Comparison of ENCODE assay signal across 21 cellular contexts in genomic region chr11:67489203-67489859, GRCh38. TPM values are rescaled to one million over a fixed set of nuclear protein-coding genes. Genes with fewer than 3 reads are reported as not detected.
A peak's percentile ranks its signal among the peaks of the same experiment; 100 is the strongest.
DNase-seq lines count a peak whose midpoint lies in the region; ATAC-seq, FAIRE-seq and TF ChIP-seq lines count a peak whose summit lies in the region.
"Had no signal": no experiment of that assay in that cellular context is flagged by ENCODE, and none has a peak within 500 bp of the region (broad histone marks: within the 10 kb centered on the region; RNA-seq: fewer than 3 reads in every experiment).

No MANE protein-coding gene starts in this region.

- H3K36me3 Mint-ChIP-seq in CD8-positive, alpha-beta memory T cell: peaks cover 4 to 70% (median 12%) of the 10 kb centered on the region in 3 donors
- peaks cover 36% of the 10 kb centered on the region for H3K36me3 Mint-ChIP-seq in activated naive CD8-positive, alpha-beta T cell treated with anti-CD3 and anti-CD28 coated beads, Interleukin-2, amount 50 U/mL, for 24 hours (ENCODE audit: low read depth)
- H3K36me3 Mint-ChIP-seq in natural killer cell: no peaks in the 10 kb centered on the region

- no peak overlapping the region for H3K4me3 ChIP-seq in CD8-positive, alpha-beta memory T cell (ENCODE audit: low read length)
- H3K4me3 ChIP-seq: coronary artery had no signal

- intact Hi-C loops in natural killer cell (cut with micrococcal nuclease): no loop called here

- H3K9me3 ChIP-seq in CD8-positive, alpha-beta memory T cell (ENCODE audit: low read length): no peaks in the 10 kb centered on the region

- FAIRE-seq in GM12892 (lab: Jason Lieb, UNC): no peak

- H3K4me3 Mint-ChIP-seq in CD8-positive, alpha-beta memory T cell: peak overlapping the region in 1 of 7 donors; percentile 79
- H3K4me3 Mint-ChIP-seq in activated naive CD8-positive, alpha-beta T cell treated with anti-CD3 and anti-CD28 coated beads, Interleukin-2, amount 50 U/mL, for 24 hours: no peak overlapping the region
- no peak overlapping the region for H3K4me3 Mint-ChIP-seq in natural killer cell
- H3K4me3 Mint-ChIP-seq: H9 had no signal

- CTCF ChIA-PET in CD8-positive, alpha-beta memory T cell (lab: Charles Lee): interaction anchor here (1.5 kb wide), 1 partner anchor 16 kb away, joined by 4 read pairs; the partner anchor contains the start of gene PITPNM1

- H3K27me3 ChIP-seq in CD8-positive, alpha-beta memory T cell (ENCODE audit: insufficient read depth, low read length, poor library complexity, severe bottlenecking): no peaks in the 10 kb centered on the region

- H3K36me3 ChIP-seq in CD8-positive, alpha-beta memory T cell (ENCODE audit: insufficient read depth, low read length): peaks cover 27% of the 10 kb centered on the region

- no peak for ATAC-seq in activated naive CD8-positive, alpha-beta T cell treated with anti-CD3 and anti-CD28 coated beads, Interleukin-2, amount 50 U/mL, for 24 hours
- no peak for ATAC-seq in natural killer cell
- ATAC-seq in GM18873 (IDR thresholded peaks at IDR 0.05; ENCODE audit: low FRiP score, unreplicated experiment): no peak
- no peak for ATAC-seq in HG03196 (IDR thresholded peaks at IDR 0.05; ENCODE audit: unreplicated experiment)
- ATAC-seq in HG02623 (IDR thresholded peaks at IDR 0.05; ENCODE audit: unreplicated experiment): no peak
- ATAC-seq: esophagus mucosa, sciatic nerve had no signal

- peaks cover 41% of the 10 kb centered on the region for H3K4me1 ChIP-seq in CD8-positive, alpha-beta memory T cell (ENCODE audit: insufficient read depth, low read length)

- no peak for DNase-seq in CD8-positive, alpha-beta memory T cell
- DNase-seq in GM12892 (ENCODE audit: insufficient read length) (peak; percentile 4), natural killer cell (no peak), NCI-H1930 (lab: John Stamatoyannopoulos, UW) (no peak)
- no peak for DNase-seq in activated naive CD8-positive, alpha-beta T cell treated with anti-CD3 and anti-CD28 coated beads, Interleukin-2, amount 50 U/mL, for 24 hours
- DNase-seq: anterior cingulate cortex; C1 segment of cervical spinal cord; H9; MM.1S; NCI-H2029 treated with DMSO at 0.1 percent for 48 hours; NCI-H524 treated with DMSO at 0.1 percent for 48 hours; nucleus accumbens; OCI-M1; stimulated activated CD4-positive, alpha-beta T cell treated with anti-CD3 and anti-CD28 coated beads, Interleukin-1b, Interleukin-23, amount 100 ng/mL, for 48 hours had no signal

- POLR2A ChIA-PET in CD8-positive, alpha-beta memory T cell (lab: Charles Lee): interaction anchor here (1.2 kb wide), 1 partner anchor 52 kb away, joined by 5 read pairs; the partner anchor contains the start of gene PTPRCAP

- H3K9me3 Mint-ChIP-seq in CD8-positive, alpha-beta memory T cell: no peaks in the 10 kb centered on the region
- H3K9me3 Mint-ChIP-seq in activated naive CD8-positive, alpha-beta T cell treated with anti-CD3 and anti-CD28 coated beads, Interleukin-2, amount 50 U/mL, for 24 hours: no peaks in the 10 kb centered on the region
- H3K9me3 Mint-ChIP-seq in natural killer cell: no peaks in the 10 kb centered on the region
- H3K9me3 Mint-ChIP-seq: H9 had no signal

- H3K27me3 Mint-ChIP-seq in CD8-positive, alpha-beta memory T cell: no peaks in the 10 kb centered on the region
- H3K27me3 Mint-ChIP-seq in activated naive CD8-positive, alpha-beta T cell treated with anti-CD3 and anti-CD28 coated beads, Interleukin-2, amount 50 U/mL, for 24 hours: no peaks in the 10 kb centered on the region
- no peaks in the 10 kb centered on the region for H3K27me3 Mint-ChIP-seq in natural killer cell (ENCODE audit: low read depth in 2 of 2)

- H3K27ac ChIP-seq in CD8-positive, alpha-beta memory T cell (ENCODE audit: low read depth, low read length): no peak overlapping the region
- H3K27ac ChIP-seq: coronary artery had no signal

- no peak for TF ChIP-seq POLR2A in GM12892 (IDR thresholded peaks at IDR 0.05; ENCODE audit: low read depth, low read length)

- peak overlapping the region in 6 of 8 donors; percentile 47 to 93 (median 76) for H3K27ac Mint-ChIP-seq in CD8-positive, alpha-beta memory T cell
- peak overlapping the region; percentile 99 for H3K27ac Mint-ChIP-seq in activated naive CD8-positive, alpha-beta T cell treated with anti-CD3 and anti-CD28 coated beads, Interleukin-2, amount 50 U/mL, for 24 hours
- H3K27ac Mint-ChIP-seq in natural killer cell: peak overlapping the region; percentile 34 to 64

- H3K4me1 Mint-ChIP-seq in CD8-positive, alpha-beta memory T cell: peaks cover 41 to 54% (median 42%) of the 10 kb centered on the region in 3 donors
- H3K4me1 Mint-ChIP-seq in activated naive CD8-positive, alpha-beta T cell treated with anti-CD3 and anti-CD28 coated beads, Interleukin-2, amount 50 U/mL, for 24 hours: peaks cover 52% of the 10 kb centered on the region
- peaks cover 34 to 41% of the 10 kb centered on the region in 2 donors for H3K4me1 Mint-ChIP-seq in natural killer cell

- no peak for TF ChIP-seq CTCF in natural killer cell (IDR thresholded peaks at IDR 0.05)

RNA-seq across cellular contexts. Expression of gene AIP, which starts 6.5 kb away (rescaled TPM):
- total RNA-seq in CD8-positive, alpha-beta memory T cell: 100 to 1,000 TPM; 160 to 171 TPM
- polyA plus RNA-seq in CD8-positive, alpha-beta memory T cell: 210 TPM
- polyA plus RNA-seq in GM12892 (2012; ENCODE audit: missing spikeins): 96.4 TPM
- 100 to 1,000 TPM in 1 of 3 donors, 10 to 100 TPM in 2; 93.3 to 113 (median 98.1) TPM for total RNA-seq in natural killer cell

RNA-seq across cellular contexts. Expression of gene PITPNM1, which starts 15.8 kb away (rescaled TPM):
- 100 to 1,000 TPM in 1 of 2 experiments, 10 to 100 TPM in 1; 94.0 to 109 TPM for total RNA-seq in CD8-positive, alpha-beta memory T cell
- polyA plus RNA-seq in CD8-positive, alpha-beta memory T cell: 49.6 TPM
- polyA plus RNA-seq in GM12892 (2012; ENCODE audit: missing spikeins): 12.0 TPM
- 100 to 1,000 TPM in 2 of 3 donors, 10 to 100 TPM in 1; 99.9 to 135 (median 123) TPM for total RNA-seq in natural killer cell

RNA-seq across cellular contexts. Expression of gene CDK2AP2, which starts 18.6 kb away (rescaled TPM):
- total RNA-seq in CD8-positive, alpha-beta memory T cell: 10 to 100 TPM; 60.7 to 68.9 TPM
- 173 TPM for polyA plus RNA-seq in CD8-positive, alpha-beta memory T cell
- polyA plus RNA-seq in GM12892 (2012; ENCODE audit: missing spikeins): 37.0 TPM
- total RNA-seq in natural killer cell: 10 to 100 TPM; 57.9 to 67.7 (median 65.5) TPM

RNA-seq across cellular contexts. Expression of gene TMEM134, which starts 20.3 kb away (rescaled TPM):
- total RNA-seq in CD8-positive, alpha-beta memory T cell: 10 to 100 TPM; 49.6 to 57.9 TPM
- 152 TPM for polyA plus RNA-seq in CD8-positive, alpha-beta memory T cell
- 28.4 TPM for polyA plus RNA-seq in GM12892 (2012; ENCODE audit: missing spikeins)
- 10 to 100 TPM; 57.8 to 65.7 (median 61.2) TPM for total RNA-seq in natural killer cell

RNA-seq across cellular contexts. Expression of gene CABP2, which starts 33.9 kb away (rescaled TPM):
- not detected for total RNA-seq in CD8-positive, alpha-beta memory T cell
- polyA plus RNA-seq in CD8-positive, alpha-beta memory T cell: not detected
- not detected for polyA plus RNA-seq in GM12892 (2012; ENCODE audit: missing spikeins)
- total RNA-seq in natural killer cell: not detected
- total RNA-seq: esophagus mucosa, H9, lung microvascular endothelial cell, sciatic nerve had no signal

Comparison
In these comparisons a context has a peak if more than half of its experiments do, and no peak if none do; other contexts are left out.
1. H3K27ac Mint-ChIP-seq: peak in every context shown above with its lines; median percentile 99 in activated naive CD8-positive, alpha-beta T cell treated with anti-CD3 and anti-CD28 coated beads, Interleukin-2, amount 50 U/mL, for 24 hours; 76 in CD8-positive, alpha-beta memory T cell; 49 in natural killer cell.